In genomic region chr12:47816646-47817271, GRCh38 we compare ENCODE assay signal across 9 cellular contexts. TPM values are rescaled to one million over a fixed set of nuclear protein-coding genes. Genes with fewer than 3 reads are reported as not detected.
DNase-seq lines count a peak whose midpoint lies in the region; ATAC-seq and TF ChIP-seq lines count a peak whose summit lies in the region.
"Had no signal": no experiment of that assay in that cellular context is flagged by ENCODE, and none has a peak within 500 bp of the region (broad histone marks: within the 10 kb centered on the region; RNA-seq: fewer than 3 reads in every experiment).

No MANE protein-coding gene starts in this region.

- H3K4me2 ChIP-seq in KMS-11: peak overlapping the region; percentile 99

- ATAC-seq in HG03571 (IDR thresholded peaks at IDR 0.05; ENCODE audit: unreplicated experiment): no peak

- no peak for TF ChIP-seq EP300 in stomach (IDR thresholded peaks at IDR 0.05)

- DNase-seq in stomach (no peak), globus pallidus (ENCODE audit: low spot score) (no peak), RPMI8226 (no peak)
- no peak for DNase-seq in effector CD8-positive, alpha-beta T cell (lab: John Stamatoyannopoulos, UW)
- DNase-seq: activated CD4-positive, CD25-positive, alpha-beta regulatory T cell treated with anti-CD3 and anti-CD28 coated beads, Interleukin-2, amount 50 U/mL, for 72 hours had no signal

- TF ChIP-seq CTCF in KMS-11 (conservative IDR thresholded peaks at IDR 0.05; ENCODE audit: low read depth, low read length): no peak
- no peak for TF ChIP-seq CTCF in stomach (IDR thresholded peaks at IDR 0.05)

- no peak overlapping the region for H3K4me3 ChIP-seq in KMS-11 (IDR thresholded peaks at IDR 0.05; ENCODE audit: insufficient read depth, low read depth, low read length)
- H3K4me3 ChIP-seq in stomach: peak overlapping the region; percentile 58 to 84 (median 68)

- intact Hi-C loops in stomach (cut with DNase I; ENCODE audit: low total_unique reads): no loop called here

- H3K36me3 ChIP-seq in KMS-11 (ENCODE audit: insufficient read depth) (no peaks in the 10 kb centered on the region; the same call in 1 of the 2 replicates), stomach (no peaks in the 10 kb centered on the region)

- H3K9me3 ChIP-seq in stomach: no peaks in the 10 kb centered on the region

- 38 to 48% (median 46%) methylated on average over 7 to 9 of the region's 9 CpGs for WGBS in stomach, 5 donors

- no peak for TF ChIP-seq POLR2A in stomach (IDR thresholded peaks at IDR 0.05)

- no peaks in the 10 kb centered on the region for H4K20me1 ChIP-seq in KMS-11 (ENCODE audit: insufficient read depth)

- H3K79me2 ChIP-seq in KMS-11 (ENCODE audit: insufficient read depth, low read depth): peaks cover 76% of the 10 kb centered on the region

- H2AFZ ChIP-seq in KMS-11 (ENCODE audit: low read depth): no peak overlapping the region

- H3K27ac ChIP-seq in KMS-11 (peak overlapping the region; percentile 60), angular gyrus (ENCODE audit: low read depth, low read length) (peak overlapping the region; percentile 68), layer of hippocampus (ENCODE audit: low read depth, low read length) (peak overlapping the region; percentile 73), stomach (peak overlapping the region; percentile 37 to 99 (median 98))

- H3K4me1 ChIP-seq in KMS-11 (ENCODE audit: low read depth, poor library complexity, severe bottlenecking) (peaks cover 73% of the 10 kb centered on the region), stomach (peaks cover 80 to 90% (median 87%) of the 10 kb centered on the region in 4 donors)

- H3K9ac ChIP-seq in KMS-11: no peak overlapping the region

- H3K27me3 ChIP-seq in KMS-11 (ENCODE audit: insufficient read depth, low read depth): no peaks in the 10 kb centered on the region
- no peaks in the 10 kb centered on the region for H3K27me3 ChIP-seq in layer of hippocampus (ENCODE audit: control insufficient read depth, insufficient read depth, low read length)
- H3K27me3 ChIP-seq in stomach: no peaks in the 10 kb centered on the region

RNA-seq across cellular contexts. Expression of gene HDAC7, which starts 2.9 kb away (rescaled TPM):
- 100 to 1,000 TPM in 2 of 5 donors, 10 to 100 TPM in 3; 32.1 to 313 (median 66.5) TPM for total RNA-seq in stomach
- 10 to 100 TPM; 22.8 to 30.7 (median 28.6) TPM for polyA plus RNA-seq in stomach

RNA-seq across cellular contexts. Expression of gene SLC48A1, which starts 43.7 kb away (rescaled TPM):
- 10 to 100 TPM in 3 of 5 donors, 1 to 10 TPM in 2; 2.3 to 29.0 (median 18.1) TPM for total RNA-seq in stomach
- 10 to 100 TPM in 1 of 3 donors, 1 to 10 TPM in 2; 6.3 to 18.2 (median 9.4) TPM for polyA plus RNA-seq in stomach

RNA-seq across cellular contexts. Expression of gene RAPGEF3, which starts 58.1 kb away (rescaled TPM):
- 100 to 1,000 TPM in 1 of 5 donors, 10 to 100 TPM in 4; 15.9 to 114 (median 25.0) TPM for total RNA-seq in stomach
- 10 to 100 TPM; 21.2 to 33.1 (median 22.9) TPM for polyA plus RNA-seq in stomach
